ENCODE assay signal across 21 cellular contexts in genomic region chr3:175003590-175003989, GRCh38.
A peak's percentile ranks its signal among the peaks of the same experiment; 100 is the strongest.
DNase-seq lines count a peak whose midpoint lies in the region; ATAC-seq and TF ChIP-seq lines count a peak whose summit lies in the region.
"Had no signal": no experiment of that assay in that cellular context is flagged by ENCODE, and none has a peak within 500 bp of the region (broad histone marks: within the 10 kb centered on the region; RNA-seq: fewer than 3 reads in every experiment).

No MANE protein-coding gene starts in this region.

- no peaks in the 10 kb centered on the region for H3K36me3 Mint-ChIP-seq in chondrocyte (ENCODE audit: low read depth)
- H3K36me3 Mint-ChIP-seq: CD8-positive, alpha-beta memory T cell had no signal

- H3K27ac Mint-ChIP-seq in chondrocyte (ENCODE audit: unreplicated experiment) = peak overlapping the region; percentile 33
- H3K27ac Mint-ChIP-seq: CD8-positive, alpha-beta memory T cell; H9 had no signal

- POLR2A ChIA-PET in A673 (lab: Charles Lee; ENCODE audit: low non-redundant PET) = no interaction called here

- H3K4me1 ChIP-seq in A673 (ENCODE audit: insufficient read depth, low read length, poor library complexity, severe bottlenecking) = no peaks in the 10 kb centered on the region

- TF ChIP-seq CTCF in chondrocyte (IDR thresholded peaks at IDR 0.05) = no peak
- TF ChIP-seq CTCF in A673 (conservative IDR thresholded peaks at IDR 0.05; ENCODE audit: low read depth, low read length) = no peak

- intact Hi-C loops in A673 (cut with micrococcal nuclease; ENCODE audit: unreplicated experiment) = no loop called here

- no peak overlapping the region for H3K4me3 ChIP-seq in A673 (ENCODE audit: low read depth, low read length, poor library complexity, severe bottlenecking)

- DNase-seq in DMS 273 (lab: John Stamatoyannopoulos, UW; ENCODE audit: unreplicated experiment) (peak; percentile 46), DMS 273 treated with DMSO at 0.1 percent for 48 hours (lab: John Stamatoyannopoulos, UW) (no peak), NCI-H446 treated with DMSO at 0.1 percent for 48 hours (lab: John Stamatoyannopoulos, UW) (peak; percentile 38), chondrocyte (ENCODE audit: low spot score) (no peak), A673 (ENCODE audit: low spot score) (no peak)
- DNase-seq: Calu3; CD8-positive, alpha-beta memory T cell; H9; Karpas-422; MV-4-11; NCI-H1694; NCI-H2081 treated with DMSO at 0.1 percent for 48 hours; NCI-H510A; NCI-H748 treated with DMSO at 0.1 percent for 48 hours; SIG-M5 had no signal

- no peak overlapping the region for H3K4me3 Mint-ChIP-seq in chondrocyte (ENCODE audit: unreplicated experiment)
- H3K4me3 Mint-ChIP-seq: CD8-positive, alpha-beta memory T cell; H9 had no signal

- H3K36me3 ChIP-seq in A673 (ENCODE audit: insufficient read depth, low read length, poor library complexity, severe bottlenecking) = no peaks in the 10 kb centered on the region

- no peaks in the 10 kb centered on the region for H3K27me3 ChIP-seq in A673 (replicated peaks; ENCODE audit: insufficient read depth, low read depth, low read length, poor library complexity)

- H3K27ac ChIP-seq in A673 (ENCODE audit: low read depth, low read length, poor library complexity, severe bottlenecking) = no peak overlapping the region
- H3K27ac ChIP-seq: 22Rv1, C4-2B, RWPE1 had no signal

- H3K9me3 ChIP-seq in A673 (ENCODE audit: low read depth, low read length, poor library complexity, severe bottlenecking) = no peaks in the 10 kb centered on the region

- no peaks in the 10 kb centered on the region for H3K9me3 Mint-ChIP-seq in chondrocyte (ENCODE audit: low read depth)
- H3K9me3 Mint-ChIP-seq: H9 had no signal

- CTCF ChIA-PET in A673 (lab: Charles Lee) = no interaction called here

- H3K4me1 Mint-ChIP-seq in chondrocyte (ENCODE audit: low read depth) = peaks cover 23% of the 10 kb centered on the region
- H3K4me1 Mint-ChIP-seq: CD8-positive, alpha-beta memory T cell; H9 had no signal

- BruUV-seq in A673 (replicated peaks; lab: Mats Ljungman, UMichigan) = no TSS peak

- H3K27me3 Mint-ChIP-seq in chondrocyte (ENCODE audit: low read depth) = no peaks in the 10 kb centered on the region
- H3K27me3 Mint-ChIP-seq: CD8-positive, alpha-beta memory T cell had no signal

- no peak for ATAC-seq in HG03097 (IDR thresholded peaks at IDR 0.05; ENCODE audit: low FRiP score, unreplicated experiment)
- no peak for ATAC-seq in GM19395 (IDR thresholded peaks at IDR 0.05; ENCODE audit: unreplicated experiment)
- ATAC-seq in GM21576 (IDR thresholded peaks at IDR 0.05; ENCODE audit: unreplicated experiment) = no peak

Comparison
In these comparisons a context has a peak if more than half of its experiments do, and no peak if none do; other contexts are left out.
1. DNase-seq: peak in DMS 273 (single experiment) and NCI-H446 treated with DMSO at 0.1 percent for 48 hours (single experiment); none in DMS 273 treated with DMSO at 0.1 percent for 48 hours (single experiment), chondrocyte (single experiment) and A673 (single experiment).